ENCODE assay signal across 1 cellular context in the genomic region with DNA sequence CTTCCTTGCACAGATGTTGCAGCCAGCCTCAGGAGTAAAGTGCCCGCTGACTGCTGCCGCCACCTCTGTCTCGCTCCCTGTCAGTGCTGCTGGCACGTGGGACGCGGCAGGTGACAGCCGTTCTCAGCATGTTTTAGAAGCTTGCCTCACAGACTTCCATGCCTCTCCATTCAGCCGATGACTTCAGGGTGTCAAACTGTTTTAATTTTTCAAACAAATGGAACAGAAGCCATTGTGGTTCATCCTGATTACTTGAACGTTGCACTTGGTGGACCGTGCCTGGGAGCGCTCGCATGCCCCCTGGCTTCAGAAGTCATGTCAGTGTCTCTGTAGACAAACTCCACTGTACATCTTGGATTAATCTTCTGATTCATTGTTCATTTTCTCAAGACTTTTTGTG.
TF ChIP-seq lines count a peak whose summit lies in the region.

No MANE protein-coding gene starts in this region.

TF ChIP-seq in HepG2, 621 proteins besides CTCF, POLR2A, EP300 and RAD21:
- TF ChIP-seq ZBTB38 (CRISPR knock-in tag; IDR thresholded peaks at IDR 0.05) (peak; percentile 28; the same call in 1 of the 2 replicates), RBM22 (optimal IDR thresholded peaks at IDR 0.05; ENCODE audit: low read length) (peak; percentile 98), ZNF75D (CRISPR knock-in tag; IDR thresholded peaks at IDR 0.05; ENCODE audit: borderline replicate concordance) (no peak), AGO2 (optimal IDR thresholded peaks at IDR 0.05; ENCODE audit: low read depth, low read length) (peak; percentile 63), GZF1 (CRISPR knock-in tag; IDR thresholded peaks at IDR 0.05) (no peak)
- TF ChIP-seq, protein P1, sequence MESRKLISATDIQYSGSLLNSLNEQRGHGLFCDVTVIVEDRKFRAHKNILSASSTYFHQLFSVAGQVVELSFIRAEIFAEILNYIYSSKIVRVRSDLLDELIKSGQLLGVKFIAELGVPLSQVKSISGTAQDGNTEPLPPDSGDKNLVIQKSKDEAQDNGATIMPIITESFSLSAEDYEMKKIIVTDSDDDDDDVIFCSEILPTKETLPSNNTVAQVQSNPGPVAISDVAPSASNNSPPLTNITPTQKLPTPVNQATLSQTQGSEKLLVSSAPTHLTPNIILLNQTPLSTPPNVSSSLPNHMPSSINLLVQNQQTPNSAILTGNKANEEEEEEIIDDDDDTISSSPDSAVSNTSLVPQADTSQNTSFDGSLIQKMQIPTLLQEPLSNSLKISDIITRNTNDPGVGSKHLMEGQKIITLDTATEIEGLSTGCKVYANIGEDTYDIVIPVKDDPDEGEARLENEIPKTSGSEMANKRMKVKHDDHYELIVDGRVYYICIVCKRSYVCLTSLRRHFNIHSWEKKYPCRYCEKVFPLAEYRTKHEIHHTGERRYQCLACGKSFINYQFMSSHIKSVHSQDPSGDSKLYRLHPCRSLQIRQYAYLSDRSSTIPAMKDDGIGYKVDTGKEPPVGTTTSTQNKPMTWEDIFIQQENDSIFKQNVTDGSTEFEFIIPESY (CRISPR knock-in tag; IDR thresholded peaks at IDR 0.05) = peak; percentile 41; the same call in 1 of the 2 replicates
